In genomic region chr9:114475412-114476136, GRCh38 we compare ENCODE assay signal across 21 cellular contexts. TPM values are rescaled to one million over a fixed set of nuclear protein-coding genes. Genes with fewer than 3 reads are reported as not detected.
A peak's percentile ranks its signal among the peaks of the same experiment; 100 is the strongest.
DNase-seq lines count a peak whose midpoint lies in the region; ATAC-seq and TF ChIP-seq lines count a peak whose summit lies in the region.
"Had no signal": no experiment of that assay in that cellular context is flagged by ENCODE, and none has a peak within 500 bp of the region (broad histone marks: within the 10 kb centered on the region; RNA-seq: fewer than 3 reads in every experiment).

No MANE protein-coding gene starts in this region.

- H3K4me1 ChIP-seq in CD4-positive, CD25-positive, alpha-beta regulatory T cell (ENCODE audit: control insufficient read depth, insufficient read depth, low read length, poor library complexity, severe bottlenecking), result peaks cover 10% of the 10 kb centered on the region

- no peak overlapping the region for H3K4me3 Mint-ChIP-seq in activated naive CD8-positive, alpha-beta T cell
- no peak overlapping the region for H3K4me3 Mint-ChIP-seq in activated naive CD8-positive, alpha-beta T cell treated with anti-CD3 and anti-CD28 coated beads for 36 hours
- H3K4me3 Mint-ChIP-seq in CD4-positive, CD25-positive, alpha-beta regulatory T cell, result peak overlapping the region in 1 of 4 donors; percentile 38
- H3K4me3 Mint-ChIP-seq: H9, HFFc6 had no signal

- DNase-seq in activated naive CD8-positive, alpha-beta T cell treated with anti-CD3 and anti-CD28 coated beads for 36 hours, result no peak
- DNase-seq in CD4-positive, CD25-positive, alpha-beta regulatory T cell, result peak in 1 of 3 donors; percentile 31
- no peak for DNase-seq in WERI-Rb-1
- DNase-seq in epithelial cell of esophagus (ENCODE audit: low read depth), result peak; percentile 46
- DNase-seq in left ventricle myocardium superior, result no peak
- no peak for DNase-seq in KBM-7
- DNase-seq in SW480 (ENCODE audit: low spot score), result no peak
- DNase-seq: Calu3; CD8-positive, alpha-beta memory T cell; DMS153; H9; HFFc6; MG63; NCI-H1417; NCI-H1694 treated with DMSO at 0.1 percent for 48 hours; NCI-H2081 treated with DMSO at 0.1 percent for 48 hours; NCI-H446; NCI-H526 treated with DMSO at 0.1 percent for 48 hours; PC-3; SHP77 had no signal

- intact Hi-C loops in left ventricle myocardium superior (cut with micrococcal nuclease), result no loop called here

- in situ Hi-C loops in KBM-7 (cut with MboI; ENCODE audit: low pct_unique_long_range_greater_than_20kb, low sequenced_read_pairs), result no loop called here

- TF ChIP-seq CTCF in WERI-Rb-1 (IDR thresholded peaks at IDR 0.05; ENCODE audit: low read depth, low read length) (no peak), epithelial cell of esophagus (IDR thresholded peaks at IDR 0.05; ENCODE audit: insufficient read depth, low read depth, low read length, missing control alignments) (no peak)

- H3K9me3 Mint-ChIP-seq in activated naive CD8-positive, alpha-beta T cell (ENCODE audit: low read depth), result no peaks in the 10 kb centered on the region
- H3K9me3 Mint-ChIP-seq in activated naive CD8-positive, alpha-beta T cell treated with anti-CD3 and anti-CD28 coated beads for 36 hours, result no peaks in the 10 kb centered on the region
- peaks cover 0 to 1% (median 0%) of the 10 kb centered on the region in 7 donors for H3K9me3 Mint-ChIP-seq in CD4-positive, CD25-positive, alpha-beta regulatory T cell
- H3K9me3 Mint-ChIP-seq: CD8-positive, alpha-beta memory T cell; H9; HFFc6 had no signal

- no peak overlapping the region for H3K4me3 ChIP-seq in CD4-positive, CD25-positive, alpha-beta regulatory T cell (ENCODE audit: low read depth, low read length)
- H3K4me3 ChIP-seq in WERI-Rb-1 (ENCODE audit: low read depth, low read length) (no peak overlapping the region), epithelial cell of esophagus (ENCODE audit: low read length) (no peak overlapping the region)
- H3K4me3 ChIP-seq: MG63 had no signal

- ATAC-seq in CD4-positive, CD25-positive, alpha-beta regulatory T cell (ENCODE audit: low read depth in 2 of 2), result peak in 1 of 2 donors; percentile 37
- ATAC-seq in left ventricle myocardium superior, result no peak
- ATAC-seq: PC-3 had no signal

- peak overlapping the region; percentile 28 for H3K27ac Mint-ChIP-seq in activated naive CD8-positive, alpha-beta T cell
- H3K27ac Mint-ChIP-seq in activated naive CD8-positive, alpha-beta T cell treated with anti-CD3 and anti-CD28 coated beads for 36 hours, result no peak overlapping the region
- H3K27ac Mint-ChIP-seq in CD4-positive, CD25-positive, alpha-beta regulatory T cell, result peak overlapping the region; percentile 55 to 67 (median 63)
- H3K27ac Mint-ChIP-seq: HFFc6 had no signal

- peaks cover 6% of the 10 kb centered on the region for H3K36me3 Mint-ChIP-seq in activated naive CD8-positive, alpha-beta T cell
- peaks cover 3% of the 10 kb centered on the region for H3K36me3 Mint-ChIP-seq in activated naive CD8-positive, alpha-beta T cell treated with anti-CD3 and anti-CD28 coated beads for 36 hours
- peaks cover 15% of the 10 kb centered on the region for H3K36me3 Mint-ChIP-seq in CD4-positive, CD25-positive, alpha-beta regulatory T cell

- no peaks in the 10 kb centered on the region for H3K27me3 ChIP-seq in CD4-positive, CD25-positive, alpha-beta regulatory T cell (ENCODE audit: control insufficient read depth, insufficient read depth, low read length)
- no peaks in the 10 kb centered on the region for H3K27me3 ChIP-seq in WERI-Rb-1 (ENCODE audit: insufficient read depth, low read depth, severe bottlenecking)
- H3K27me3 ChIP-seq: MG63 had no signal

- H3K36me3 ChIP-seq in CD4-positive, CD25-positive, alpha-beta regulatory T cell (ENCODE audit: control insufficient read depth, insufficient read depth, low read length), result no peaks in the 10 kb centered on the region
- H3K36me3 ChIP-seq in WERI-Rb-1, result peaks cover 6% of the 10 kb centered on the region; the same call in 1 of the 2 replicates
- H3K36me3 ChIP-seq: MG63 had no signal

- no peak overlapping the region for H3K27ac ChIP-seq in CD4-positive, CD25-positive, alpha-beta regulatory T cell (ENCODE audit: insufficient read depth, low read length, poor library complexity, severe bottlenecking)
- 0 out of 2 replicates have a peak overlapping the region, but pooled peaks have one; percentile 4 for H3K27ac ChIP-seq in WERI-Rb-1

- H3K4me1 Mint-ChIP-seq in activated naive CD8-positive, alpha-beta T cell (ENCODE audit: low read depth), result peaks cover 16% of the 10 kb centered on the region
- H3K4me1 Mint-ChIP-seq in activated naive CD8-positive, alpha-beta T cell treated with anti-CD3 and anti-CD28 coated beads for 36 hours, result peaks cover 18% of the 10 kb centered on the region
- H3K4me1 Mint-ChIP-seq in CD4-positive, CD25-positive, alpha-beta regulatory T cell, result peaks cover 0 to 22% (median 3%) of the 10 kb centered on the region in 4 donors

- H3K27me3 Mint-ChIP-seq in activated naive CD8-positive, alpha-beta T cell, result no peaks in the 10 kb centered on the region
- H3K27me3 Mint-ChIP-seq in activated naive CD8-positive, alpha-beta T cell treated with anti-CD3 and anti-CD28 coated beads for 36 hours, result peaks cover 4% of the 10 kb centered on the region
- H3K27me3 Mint-ChIP-seq in CD4-positive, CD25-positive, alpha-beta regulatory T cell, result no peaks in the 10 kb centered on the region

- no peaks in the 10 kb centered on the region for H3K9me3 ChIP-seq in CD4-positive, CD25-positive, alpha-beta regulatory T cell (ENCODE audit: control insufficient read depth in 2 of 2, low read length in 2 of 2)
- H3K9me3 ChIP-seq in WERI-Rb-1 (ENCODE audit: severe bottlenecking), result no peaks in the 10 kb centered on the region
- H3K9me3 ChIP-seq: MG63 had no signal

RNA-seq across cellular contexts. Expression of gene WHRN, which starts 29.7 kb away (rescaled TPM):
- total RNA-seq in activated naive CD8-positive, alpha-beta T cell treated with anti-CD3 and anti-CD28 coated beads for 36 hours, result 1 to 10 TPM; 4.6 to 5.8 TPM
- 24.2 TPM for total RNA-seq in CD4-positive, CD25-positive, alpha-beta regulatory T cell
- polyA plus RNA-seq in CD4-positive, CD25-positive, alpha-beta regulatory T cell, result 1 to 10 TPM in 3 of 4 donors, under 1 TPM in 1; 1.00 to 1.5 (median 1.4) TPM
- 0.57 TPM for total RNA-seq in left ventricle myocardium superior
